13 cellular contexts compared by ENCODE assay signal in the genomic region with DNA sequence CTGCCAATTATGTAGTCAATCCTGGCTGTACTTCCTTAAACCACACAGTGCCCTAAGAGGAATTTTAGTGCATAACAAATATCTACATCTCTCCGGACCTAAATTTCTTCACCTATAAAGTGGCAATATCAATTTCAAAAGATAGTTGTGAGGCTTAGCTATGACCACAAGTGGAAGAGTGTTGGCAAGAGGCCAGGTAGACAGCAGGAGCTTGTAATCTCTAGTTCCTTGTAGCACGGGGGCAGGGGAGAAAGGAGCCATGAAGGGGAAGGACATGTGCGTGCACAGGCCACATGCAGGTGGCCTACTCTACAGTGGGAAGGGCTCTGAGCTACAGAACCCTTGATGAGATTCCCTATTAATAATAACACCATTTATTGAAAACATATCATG.
DNase-seq lines count a peak whose midpoint lies in the region; ATAC-seq, FAIRE-seq and TF ChIP-seq lines count a peak whose summit lies in the region.
"Had no signal": no experiment of that assay in that cellular context is flagged by ENCODE, and none has a peak within 500 bp of the region (broad histone marks: within the 10 kb centered on the region; RNA-seq: fewer than 3 reads in every experiment).

No MANE protein-coding gene starts in this region.

- FAIRE-seq in K562 (lab: Jason Lieb, UNC), result no peak

- H3K4me3 ChIP-seq in K562, result no peak overlapping the region
- H3K4me3 ChIP-seq: prostate gland had no signal

- H3K4me1 Mint-ChIP-seq in activated T-cell treated with anti-CD3 and anti-CD28 coated beads, Interleukin-2, amount 50 U/mL, for 24 hours (ENCODE audit: low read depth), result no peaks in the 10 kb centered on the region

- DNase-seq in COLO668 (lab: John Stamatoyannopoulos, UW; ENCODE audit: unreplicated experiment), result peak; percentile 32
- DNase-seq in HEK293T (ENCODE audit: extremely low spot score), result peak; percentile 7
- DNase-seq in NCI-H510A treated with DMSO at 0.1 percent for 48 hours (lab: John Stamatoyannopoulos, UW), result peak; percentile 58
- peak in 2 of 4 experiments; percentile 22 to 50 for DNase-seq in K562 (ENCODE audit: extremely low read depth in 1 of 4, low spot score in 3 of 4)
- DNase-seq in activated T-cell treated with anti-CD3 and anti-CD28 coated beads, Interleukin-2, amount 50 U/mL, for 24 hours, result no peak
- DNase-seq in NCI-H1930 (lab: John Stamatoyannopoulos, UW), result no peak
- DNase-seq in activated CD4-positive, CD25-positive, alpha-beta regulatory T cell (lab: John Stamatoyannopoulos, UW), result no peak
- DNase-seq: activated CD4-positive, alpha-beta memory T cell treated with anti-CD3 and anti-CD28 coated beads for 36 hours; central memory CD4-positive, alpha-beta T cell; GF-D8; stimulated activated naive CD4-positive, alpha-beta T cell had no signal

- H3K9me3 Mint-ChIP-seq in activated T-cell treated with anti-CD3 and anti-CD28 coated beads, Interleukin-2, amount 50 U/mL, for 24 hours, result no peaks in the 10 kb centered on the region
- H3K9me3 Mint-ChIP-seq: activated CD4-positive, alpha-beta memory T cell treated with anti-CD3 and anti-CD28 coated beads for 36 hours had no signal

- no peak for TF ChIP-seq RAD21 in K562 (CRISPR knock-in tag; conservative IDR thresholded peaks at IDR 0.05 in 1 of 2, IDR thresholded peaks at IDR 0.05 in 1 of 2)

- H3K27me3 ChIP-seq in K562 (ENCODE audit: control insufficient read depth in 2 of 2, insufficient read depth in 2 of 2, low read length in 2 of 2), result peaks cover 14 to 23% of the 10 kb centered on the region in 2 experiments

- intact Hi-C loops in K562 (cut with micrococcal nuclease), result no loop called here

- no peaks in the 10 kb centered on the region for H3K4me1 ChIP-seq in K562 (replicated peaks in 1 of 2; ENCODE audit: control insufficient read depth in 2 of 2, insufficient read depth in 2 of 2, low read length in 2 of 2)
- H3K4me1 ChIP-seq: prostate gland had no signal

- no peak for TF ChIP-seq EP300 in K562 (IDR thresholded peaks at IDR 0.05; ENCODE audit: low read length)

- no peak overlapping the region for H3K9ac ChIP-seq in K562 (ENCODE audit: insufficient read depth in 1 of 2, low read depth in 2 of 2, low read length in 2 of 2)

- POLR2A ChIA-PET in HEK293T (lab: Yijun Ruan, JAX) (no interaction called here), K562 (lab: Yijun Ruan, JAX) (interaction anchor here (1.0 kb wide), 1 partner anchor 51 kb away, joined by 4 read pairs; no protein-coding TSS in a partner anchor)

- no peaks in the 10 kb centered on the region for H3K79me2 ChIP-seq in K562 (ENCODE audit: control insufficient read depth, insufficient read depth, low read length)

- no peaks in the 10 kb centered on the region for H3K9me1 ChIP-seq in K562 (ENCODE audit: control insufficient read depth, insufficient read depth, low read length)

- H2AFZ ChIP-seq in K562 (ENCODE audit: low read depth, low read length), result no peak overlapping the region

- BruUV-seq in K562 (replicated peaks; lab: Mats Ljungman, UMichigan), result no TSS peak

- no peak overlapping the region for H3K27ac ChIP-seq in K562 (ENCODE audit: extremely low read depth, low read depth, low read length)
- H3K27ac ChIP-seq: prostate gland had no signal

- no peak overlapping the region for H3K4me2 ChIP-seq in K562 (ENCODE audit: insufficient read depth, low read length)

- CTCF ChIA-PET in HEK293T (lab: Yijun Ruan, JAX) (no interaction called here), K562 (lab: Yijun Ruan, JAX; ENCODE audit: low intra/inter-chr PET ratio) (no interaction called here)

- no peak overlapping the region for H3K4me3 Mint-ChIP-seq in activated T-cell treated with anti-CD3 and anti-CD28 coated beads, Interleukin-2, amount 50 U/mL, for 24 hours
- H3K4me3 Mint-ChIP-seq: activated CD4-positive, alpha-beta memory T cell treated with anti-CD3 and anti-CD28 coated beads for 36 hours had no signal

- no peak for TF ChIP-seq CTCF in K562 (IDR thresholded peaks at IDR 0.05 in 2 of 3, conservative IDR thresholded peaks at IDR 0.05 in 1 of 3; ENCODE audit: insufficient read depth in 2 of 3, low read depth in 1 of 3, low read length in 3 of 3)

- H4K20me1 ChIP-seq in K562 (replicated peaks; ENCODE audit: control insufficient read depth, insufficient read depth, low read length), result no peaks in the 10 kb centered on the region

- TF ChIP-seq POLR2A in K562 (conservative IDR thresholded peaks at IDR 0.05), result no peak

- 0% methylated on average over 3 of the region's 3 CpGs for WGBS in K562 (ENCODE audit: insufficient coverage, low coverage, missing lambda C conversion rate)

- ATAC-seq in K562 (peak; percentile 64), GM21529 (IDR thresholded peaks at IDR 0.05; ENCODE audit: unreplicated experiment) (no peak)

- no peaks in the 10 kb centered on the region for H3K36me3 Mint-ChIP-seq in activated T-cell treated with anti-CD3 and anti-CD28 coated beads, Interleukin-2, amount 50 U/mL, for 24 hours (ENCODE audit: low read depth)
- H3K36me3 Mint-ChIP-seq: activated CD4-positive, alpha-beta memory T cell treated with anti-CD3 and anti-CD28 coated beads for 36 hours had no signal

- in situ Hi-C loops in K562 (cut with MboI), result no loop called here

- no peaks in the 10 kb centered on the region for H3K36me3 ChIP-seq in K562 (ENCODE audit: control insufficient read depth, insufficient read depth, low read length)
- H3K36me3 ChIP-seq: prostate gland had no signal

- H3K9me3 ChIP-seq in K562 (replicated peaks; ENCODE audit: control insufficient read depth, insufficient read depth, low read depth, low read length), result no peaks in the 10 kb centered on the region
- H3K9me3 ChIP-seq: prostate gland had no signal

- H3K27ac Mint-ChIP-seq in activated T-cell treated with anti-CD3 and anti-CD28 coated beads, Interleukin-2, amount 50 U/mL, for 24 hours, result no peak overlapping the region
- H3K27ac Mint-ChIP-seq: activated CD4-positive, alpha-beta memory T cell treated with anti-CD3 and anti-CD28 coated beads for 36 hours had no signal

- H3K27me3 Mint-ChIP-seq in activated T-cell treated with anti-CD3 and anti-CD28 coated beads, Interleukin-2, amount 50 U/mL, for 24 hours, result peaks cover 23% of the 10 kb centered on the region

TF ChIP-seq in HEK293T, 16 proteins besides CTCF, POLR2A, EP300 and RAD21:
- no peak for TF ChIP-seq SUZ12 (IDR thresholded peaks at IDR 0.05)
- no peak for TF ChIP-seq HDGF (IDR thresholded peaks at IDR 0.05; ENCODE audit: borderline replicate concordance)
- TF ChIP-seq TARDBP (IDR thresholded peaks at IDR 0.05), result no peak
- TF ChIP-seq ELF4 (IDR thresholded peaks at IDR 0.05), result no peak
- TF ChIP-seq L3MBTL2 (conservative IDR thresholded peaks at IDR 0.05), result no peak
- no peak for TF ChIP-seq FOXM1 (IDR thresholded peaks at IDR 0.05; ENCODE audit: borderline replicate concordance)
- TF ChIP-seq FOXA1 (IDR thresholded peaks at IDR 0.05), result no peak
- TF ChIP-seq ZNF384 (IDR thresholded peaks at IDR 0.05), result no peak
- no peak for TF ChIP-seq FOXK2 (IDR thresholded peaks at IDR 0.05)
- no peak for TF ChIP-seq NFRKB (IDR thresholded peaks at IDR 0.05)
- TF ChIP-seq LEF1 (IDR thresholded peaks at IDR 0.05; ENCODE audit: borderline replicate concordance), result no peak
- TF ChIP-seq, protein P1, sequence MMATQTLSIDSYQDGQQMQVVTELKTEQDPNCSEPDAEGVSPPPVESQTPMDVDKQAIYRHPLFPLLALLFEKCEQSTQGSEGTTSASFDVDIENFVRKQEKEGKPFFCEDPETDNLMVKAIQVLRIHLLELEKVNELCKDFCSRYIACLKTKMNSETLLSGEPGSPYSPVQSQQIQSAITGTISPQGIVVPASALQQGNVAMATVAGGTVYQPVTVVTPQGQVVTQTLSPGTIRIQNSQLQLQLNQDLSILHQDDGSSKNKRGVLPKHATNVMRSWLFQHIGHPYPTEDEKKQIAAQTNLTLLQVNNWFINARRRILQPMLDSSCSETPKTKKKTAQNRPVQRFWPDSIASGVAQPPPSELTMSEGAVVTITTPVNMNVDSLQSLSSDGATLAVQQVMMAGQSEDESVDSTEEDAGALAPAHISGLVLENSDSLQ (IDR thresholded peaks at IDR 0.05), result no peak
- no peak for TF ChIP-seq BHLHE40 (IDR thresholded peaks at IDR 0.05; ENCODE audit: borderline replicate concordance)
- TF ChIP-seq SP1 (IDR thresholded peaks at IDR 0.05), result no peak
- no peak for TF ChIP-seq ARNT (IDR thresholded peaks at IDR 0.05)

TF ChIP-seq in K562, 482 proteins besides CTCF, POLR2A, EP300 and RAD21:
- TF ChIP-seq TAF1 (IDR thresholded peaks at IDR 0.05; ENCODE audit: control insufficient read depth, extremely low read depth, insufficient read depth, low read length, severe bottlenecking), result no peak
- TF ChIP-seq NFIC (IDR thresholded peaks at IDR 0.05), result peak; percentile 94
- TF ChIP-seq TGIF2 (CRISPR knock-in tag; IDR thresholded peaks at IDR 0.05), result no peak
- no peak for TF ChIP-seq EHMT2 (IDR thresholded peaks at IDR 0.05)
- no peak for TF ChIP-seq NR4A1 (CRISPR knock-in tag; IDR thresholded peaks at IDR 0.05)
- no peak for TF ChIP-seq NR4A1 (tag; IDR thresholded peaks at IDR 0.05)

Comparison
In these comparisons a context has a peak if more than half of its experiments do, and no peak if none do; other contexts are left out.
1. DNase-seq: peak in COLO668 (single experiment), HEK293T (single experiment) and NCI-H510A treated with DMSO at 0.1 percent for 48 hours (single experiment); none in activated T-cell treated with anti-CD3 and anti-CD28 coated beads, Interleukin-2, amount 50 U/mL, for 24 hours (single experiment), NCI-H1930 (0 of 2) and activated CD4-positive, CD25-positive, alpha-beta regulatory T cell (0 of 4).